22 cellular contexts compared by ENCODE assay signal in genomic region chr12:22656376-22656775, GRCh38. TPM values are rescaled to one million over a fixed set of nuclear protein-coding genes. Genes with fewer than 3 reads are reported as not detected.
DNase-seq lines count a peak whose midpoint lies in the region; ATAC-seq, FAIRE-seq and TF ChIP-seq lines count a peak whose summit lies in the region.
"Had no signal": no experiment of that assay in that cellular context is flagged by ENCODE, and none has a peak within 500 bp of the region (broad histone marks: within the 10 kb centered on the region; RNA-seq: fewer than 3 reads in every experiment).

No MANE protein-coding gene starts in this region.

- H2BK15ac ChIP-seq in IMR-90 (ENCODE audit: low read depth, low read length), result no peak overlapping the region

- TF ChIP-seq POLR2A in IMR-90 (IDR thresholded peaks at IDR 0.05; ENCODE audit: low read depth, low read length), result no peak
- TF ChIP-seq POLR2A in K562 (conservative IDR thresholded peaks at IDR 0.05), result no peak

- H3K14ac ChIP-seq in IMR-90 (replicated peaks; ENCODE audit: low read depth, low read length), result 0 out of 2 replicates have a peak overlapping the region, but pooled peaks have one; percentile 52

- in situ Hi-C loops in IMR-90 (cut with MboI; ENCODE audit: low sequenced_read_pairs), result no loop called here
- in situ Hi-C loops in K562 (cut with MboI), result no loop called here

- H3K27me3 ChIP-seq in IMR-90 (ENCODE audit: control insufficient read depth, insufficient read depth, low read length) (no peaks in the 10 kb centered on the region), K562 (ENCODE audit: control insufficient read depth in 2 of 2, insufficient read depth in 2 of 2, low read length in 2 of 2) (no peaks in the 10 kb centered on the region)
- H3K27me3 ChIP-seq: BLaER1, MG63 had no signal

- H4K20me1 ChIP-seq in IMR-90 (ENCODE audit: insufficient read depth, low read length) (0 out of 2 replicates have a peak, but pooled peaks cover 8% of the 10 kb centered on the region), K562 (replicated peaks; ENCODE audit: control insufficient read depth, insufficient read depth, low read length) (no peaks in the 10 kb centered on the region)

- no peak overlapping the region for H3K27ac Mint-ChIP-seq in activated CD8-positive, alpha-beta T cell treated with anti-CD3 and anti-CD28 coated beads, Interleukin-2, amount 10 ng/mL, durations not matched to agents 7 days and 5 days
- H3K27ac Mint-ChIP-seq: dendritic cell treated with granulocyte-macrophage colony-stimulating factor and Interleukin-4, amounts not matched to agents 40 ng/mL and 50 ng/mL, for 4 days; endodermal cell had no signal

- no peak overlapping the region for H2AK9ac ChIP-seq in IMR-90 (replicated peaks; ENCODE audit: low read depth, low read length, poor library complexity)

- dilution Hi-C loops in IMR-90 (cut with HindIII; ENCODE audit: low sequenced_read_pairs, unreplicated experiment), result no loop called here

- H3K27ac ChIP-seq in IMR-90 (ENCODE audit: insufficient read depth, low read length) (no peak overlapping the region), K562 (ENCODE audit: extremely low read depth, low read depth, low read length) (no peak overlapping the region)
- H3K27ac ChIP-seq: BLaER1, RWPE1 had no signal

- no peak overlapping the region for H2BK120ac ChIP-seq in IMR-90 (ENCODE audit: low read depth, low read length)

- CTCF ChIA-PET in IMR-90 (lab: Yijun Ruan, JAX) (interaction anchor here (1.6 kb wide), 1 partner anchor 28 kb away, joined by 4 read pairs; no protein-coding TSS in a partner anchor), K562 (lab: Yijun Ruan, JAX; ENCODE audit: low intra/inter-chr PET ratio) (no interaction called here)
- CTCF ChIA-PET in activated CD8-positive, alpha-beta T cell treated with anti-CD3 and anti-CD28 coated beads, Interleukin-2, amount 10 ng/mL, durations not matched to agents 7 days and 5 days (lab: Charles Lee), result no interaction called here

- H2AFZ ChIP-seq in IMR-90 (replicated peaks; ENCODE audit: low read length, poor library complexity), result no peak overlapping the region
- no peak overlapping the region for H2AFZ ChIP-seq in K562 (ENCODE audit: low read depth, low read length)

- no peak overlapping the region for H2AK5ac ChIP-seq in IMR-90 (ENCODE audit: low read depth, low read length)

- TF ChIP-seq EP300 in K562 (IDR thresholded peaks at IDR 0.05; ENCODE audit: low read length), result no peak

- H3K4me1 Mint-ChIP-seq in activated CD8-positive, alpha-beta T cell treated with anti-CD3 and anti-CD28 coated beads, Interleukin-2, amount 10 ng/mL, durations not matched to agents 7 days and 5 days (ENCODE audit: low read depth), result no peaks in the 10 kb centered on the region

- no peak overlapping the region for H3K4ac ChIP-seq in IMR-90 (ENCODE audit: low read depth, low read length)

- H3K4me1 ChIP-seq in IMR-90 (ENCODE audit: control insufficient read depth, insufficient read depth, low read length) (peaks cover 6% of the 10 kb centered on the region), K562 (replicated peaks in 1 of 2; ENCODE audit: control insufficient read depth in 2 of 2, insufficient read depth in 2 of 2, low read length in 2 of 2) (no peaks in the 10 kb centered on the region)

- peaks cover 5% of the 10 kb centered on the region; the same call in 1 of the 2 replicates for H3K36me3 ChIP-seq in IMR-90 (ENCODE audit: control insufficient read depth, insufficient read depth, low read length)
- H3K36me3 ChIP-seq in K562 (ENCODE audit: control insufficient read depth, insufficient read depth, low read length), result peaks cover 42% of the 10 kb centered on the region

- no peak for ATAC-seq in IMR-90 (ENCODE audit: low read depth)
- ATAC-seq in K562, result no peak
- ATAC-seq in activated CD8-positive, alpha-beta T cell treated with anti-CD3 and anti-CD28 coated beads, Interleukin-2, amount 10 ng/mL, durations not matched to agents 7 days and 5 days, result no peak
- no peak for ATAC-seq in GM19463 (IDR thresholded peaks at IDR 0.05; ENCODE audit: unreplicated experiment)
- no peak for ATAC-seq in HG02884 (IDR thresholded peaks at IDR 0.05; ENCODE audit: unreplicated experiment)
- ATAC-seq: naive thymus-derived CD8-positive, alpha-beta T cell had no signal

- H3K9me3 ChIP-seq in IMR-90 (ENCODE audit: control insufficient read depth, insufficient read depth, low read length) (no peaks in the 10 kb centered on the region), K562 (replicated peaks; ENCODE audit: control insufficient read depth, insufficient read depth, low read depth, low read length) (no peaks in the 10 kb centered on the region)
- H3K9me3 ChIP-seq: MG63 had no signal

- H3K9ac ChIP-seq in IMR-90 (ENCODE audit: low read depth, low read length) (no peak overlapping the region), K562 (ENCODE audit: insufficient read depth in 1 of 2, low read depth in 2 of 2, low read length in 2 of 2) (no peak overlapping the region)
- H3K9ac ChIP-seq: BLaER1 had no signal

- DNase-seq in Ammon's horn (ENCODE audit: low spot score), result peak; percentile 14
- no peak for DNase-seq in IMR-90
- no peak for DNase-seq in K562 (ENCODE audit: extremely low read depth in 1 of 4, low spot score in 3 of 4)
- DNase-seq in myocyte (ENCODE audit: low read depth), result peak; percentile 43
- no peak for DNase-seq in activated CD8-positive, alpha-beta T cell treated with anti-CD3 and anti-CD28 coated beads, Interleukin-2, amount 10 ng/mL, durations not matched to agents 7 days and 5 days
- no peak for DNase-seq in stimulated activated CD4-positive, alpha-beta T cell treated with anti-CD3 and anti-CD28 coated beads, Interleukin-2, amount 100 ng/mL, for 48 hours
- DNase-seq: activated effector memory CD4-positive, alpha-beta T cell treated with anti-CD3 and anti-CD28 coated beads, Interleukin-2, amount 50 U/mL, for 16 hours; activated T-cell treated with anti-CD3 and anti-CD28 coated beads, Interleukin-2, amount 50 U/mL, for 1 hour; endodermal cell; hypothalamus; MG63; naive thymus-derived CD8-positive, alpha-beta T cell; NCI-H1694 treated with DMSO at 0.1 percent for 48 hours; NCI-H226; NCI-H748 treated with DMSO at 0.1 percent for 48 hours; retina had no signal

- TF ChIP-seq RAD21 in IMR-90 (IDR thresholded peaks at IDR 0.05; ENCODE audit: low read length) (no peak), K562 (CRISPR knock-in tag; conservative IDR thresholded peaks at IDR 0.05 in 1 of 2, IDR thresholded peaks at IDR 0.05 in 1 of 2) (no peak)

- H3K56ac ChIP-seq in IMR-90 (ENCODE audit: extremely low read depth, insufficient read depth, low read length), result no peak overlapping the region

- H3K18ac ChIP-seq in IMR-90 (ENCODE audit: low read depth, low read length), result no peak overlapping the region

- H4K8ac ChIP-seq in IMR-90 (ENCODE audit: low read depth in 2 of 2, low read length in 2 of 2), result no peak overlapping the region

- whole genome bisulfite sequencing in IMR-90 (ENCODE audit: extremely low coverage in 2 of 2, insufficient read length in 1 of 2), 2 experiments, result 43% methylated on average over 2 of the region's 5 CpGs; no CpG with 5 or more reads in 1 of the 2 experiments
- WGBS in K562 (ENCODE audit: insufficient coverage, low coverage, missing lambda C conversion rate), result 84% methylated on average over 5 of the region's 5 CpGs

- H3K79me2 ChIP-seq in K562 (ENCODE audit: control insufficient read depth, insufficient read depth, low read length), result peaks cover 50% of the 10 kb centered on the region

- H3K23ac ChIP-seq in IMR-90 (ENCODE audit: low read depth, low read length), result 0 out of 2 replicates have a peak overlapping the region, but pooled peaks have one; percentile 33

- no peak overlapping the region for H4K5ac ChIP-seq in IMR-90 (ENCODE audit: low read depth, low read length)

- POLR2A ChIA-PET in IMR-90 (lab: Charles Lee; ENCODE audit: unreplicated experiment) (no interaction called here), K562 (lab: Yijun Ruan, JAX) (no interaction called here)
- POLR2A ChIA-PET in activated CD8-positive, alpha-beta T cell treated with anti-CD3 and anti-CD28 coated beads, Interleukin-2, amount 10 ng/mL, durations not matched to agents 7 days and 5 days (lab: Charles Lee), result no interaction called here

- FAIRE-seq in K562 (lab: Jason Lieb, UNC), result peak; percentile 19

- no peaks in the 10 kb centered on the region; the same call in 1 of the 2 replicates for H3K9me1 ChIP-seq in IMR-90 (ENCODE audit: insufficient read depth, low read length)
- no peaks in the 10 kb centered on the region for H3K9me1 ChIP-seq in K562 (ENCODE audit: control insufficient read depth, insufficient read depth, low read length)

- intact Hi-C loops in IMR-90 (cut with micrococcal nuclease), result no loop called here
- intact Hi-C loops in K562 (cut with micrococcal nuclease), result no loop called here

- H4K91ac ChIP-seq in IMR-90 (ENCODE audit: insufficient read depth, low read depth, low read length), result no peak overlapping the region

- H3K4me3 ChIP-seq in IMR-90 (ENCODE audit: insufficient read depth, low read depth, low read length) (no peak overlapping the region), K562 (no peak overlapping the region)
- H3K4me3 ChIP-seq: BLaER1, MG63 had no signal

- H2BK20ac ChIP-seq in IMR-90 (ENCODE audit: low read depth, low read length), result no peak overlapping the region

- H3K4me3 Mint-ChIP-seq in activated CD8-positive, alpha-beta T cell treated with anti-CD3 and anti-CD28 coated beads, Interleukin-2, amount 10 ng/mL, durations not matched to agents 7 days and 5 days, result no peak overlapping the region
- H3K4me3 Mint-ChIP-seq: central memory CD8-positive, alpha-beta T cell; dendritic cell treated with granulocyte-macrophage colony-stimulating factor and Interleukin-4, amounts not matched to agents 40 ng/mL and 50 ng/mL, for 4 days; endodermal cell; naive thymus-derived CD8-positive, alpha-beta T cell had no signal

- BruUV-seq in IMR-90 (replicated peaks; lab: Mats Ljungman, UMichigan) (no TSS peak), K562 (replicated peaks; lab: Mats Ljungman, UMichigan) (no TSS peak)

- H2BK5ac ChIP-seq in IMR-90 (ENCODE audit: low read depth, low read length, poor library complexity, severe bottlenecking), result no peak overlapping the region

- peaks cover 26% of the 10 kb centered on the region for H3K36me3 Mint-ChIP-seq in activated CD8-positive, alpha-beta T cell treated with anti-CD3 and anti-CD28 coated beads, Interleukin-2, amount 10 ng/mL, durations not matched to agents 7 days and 5 days (ENCODE audit: low read depth)

- TF ChIP-seq CTCF in IMR-90 (conservative IDR thresholded peaks at IDR 0.05; ENCODE audit: low read depth, low read length) (no peak), K562 (IDR thresholded peaks at IDR 0.05 in 2 of 3, conservative IDR thresholded peaks at IDR 0.05 in 1 of 3; ENCODE audit: insufficient read depth in 2 of 3, low read depth in 1 of 3, low read length in 3 of 3) (no peak)

- H3K9me3 Mint-ChIP-seq in activated CD8-positive, alpha-beta T cell treated with anti-CD3 and anti-CD28 coated beads, Interleukin-2, amount 10 ng/mL, durations not matched to agents 7 days and 5 days (ENCODE audit: insufficient read depth), result no peaks in the 10 kb centered on the region
- H3K9me3 Mint-ChIP-seq: central memory CD8-positive, alpha-beta T cell; dendritic cell treated with granulocyte-macrophage colony-stimulating factor and Interleukin-4, amounts not matched to agents 40 ng/mL and 50 ng/mL, for 4 days; endodermal cell; naive thymus-derived CD8-positive, alpha-beta T cell had no signal

- no peak overlapping the region; the same call in 1 of the 2 replicates for H3K4me2 ChIP-seq in IMR-90 (ENCODE audit: low read depth, low read length)
- H3K4me2 ChIP-seq in K562 (ENCODE audit: insufficient read depth, low read length), result no peak overlapping the region
- H3K4me2 ChIP-seq: BLaER1 had no signal

- no peaks in the 10 kb centered on the region for H3K27me3 Mint-ChIP-seq in activated CD8-positive, alpha-beta T cell treated with anti-CD3 and anti-CD28 coated beads, Interleukin-2, amount 10 ng/mL, durations not matched to agents 7 days and 5 days (ENCODE audit: low read depth)
- H3K27me3 Mint-ChIP-seq: central memory CD8-positive, alpha-beta T cell; dendritic cell treated with granulocyte-macrophage colony-stimulating factor and Interleukin-4, amounts not matched to agents 40 ng/mL and 50 ng/mL, for 4 days; naive thymus-derived CD8-positive, alpha-beta T cell had no signal

- peaks cover 12 to 32% of the 10 kb centered on the region in 2 experiments; a peak in 3 of 4 replicates for H3K79me1 ChIP-seq in IMR-90 (ENCODE audit: low read depth in 1 of 2, low read length in 2 of 2)

RNA-seq across cellular contexts. Expression of gene ETNK1, which starts 31.4 kb away (rescaled TPM):
- total RNA-seq in IMR-90 (2012; rRNA removed) (33.3 and 35.3 TPM in 2 replicates), K562 (2014; rRNA removed) (22.5 and 27.1 TPM in 2 replicates), K562 (2014; rRNA removed; fragmentation: Illumina TruSeq; extraction: Trizol) (57.6 and 67.5 TPM in 2 replicates), K562 (2015; rRNA removed; fragmentation: Illumina TruSeq; extraction: Trizol) (33.4 and 37.6 TPM in 2 replicates), K562 (2021) (70.5 and 74.3 TPM in 2 replicates), myocyte (21.7 and 22.8 TPM in 2 replicates)
- polyA plus RNA-seq in IMR-90 (2012; rRNA removed) (8.2 and 12.8 TPM in 2 replicates), K562 (2011; rRNA removed) (30.2 and 36.0 TPM in 2 replicates), K562 (2014; fragmentation: Illumina TruSeq; extraction: Trizol) (17.5 and 19.7 TPM in 2 replicates), K562 (2014; fragmentation: Nextera tagmentation; extraction: Ambion mirVana) (10 to 100 TPM; 36.0 to 47.5 TPM), K562 (2014; rRNA removed) (10.0 and 13.7 TPM in 2 replicates)
- 2.4 and 13.7 TPM in 2 replicates for polyA plus RNA-seq in IMR-90 (2012; cell fraction: cytosol; rRNA removed)
- polyA plus RNA-seq in IMR-90 (2012; cell fraction: nucleus; rRNA removed; ENCODE audit: low replicate concordance), result 21.7 and 25.1 TPM in 2 replicates
- 112 and 189 TPM in 2 replicates for total RNA-seq in K562 (2011; cell fraction: chromatin; rRNA removed; ENCODE audit: low replicate concordance)
- 77.4 and 88.2 TPM in 2 replicates for total RNA-seq in K562 (2011; cell fraction: nucleolus; rRNA removed)
- total RNA-seq in K562 (2011; cell fraction: nucleoplasm; rRNA removed), result 128 and 225 TPM in 2 replicates
- 15.6 and 18.5 TPM in 2 replicates for polyA plus RNA-seq in K562 (2011; cell fraction: cytosol; rRNA removed)
- polyA plus RNA-seq in K562 (2011; cell fraction: nucleus; rRNA removed), result 49.1 and 57.9 TPM in 2 replicates
- polyA plus RNA-seq in K562 (2012), result 17.2 and 17.4 TPM in 2 replicates
- 167 and 201 TPM in 2 replicates for polyA minus RNA-seq in K562 (2011; rRNA and poly(A)+ RNA removed)
- 75.6 and 94.2 TPM in 2 replicates for polyA minus RNA-seq in K562 (2011; cell fraction: cytosol; rRNA and poly(A)+ RNA removed)
- 158 and 213 TPM in 2 replicates for polyA minus RNA-seq in K562 (2011; cell fraction: nucleus; rRNA and poly(A)+ RNA removed)
- 12.9 TPM for polyA plus RNA-seq in myocyte (2012)
- 10 to 100 TPM; 68.6 to 69.4 TPM for total RNA-seq in activated CD8-positive, alpha-beta T cell treated with anti-CD3 and anti-CD28 coated beads, Interleukin-2, amount 10 ng/mL, durations not matched to agents 7 days and 5 days

Comparison
In these comparisons a context has a peak if more than half of its experiments do, and no peak if none do; other contexts are left out.
1. DNase-seq: peak in Ammon's horn (single experiment) and myocyte (single experiment); none in IMR-90 (single experiment), K562 (0 of 4), activated CD8-positive, alpha-beta T cell treated with anti-CD3 and anti-CD28 coated beads, Interleukin-2, amount 10 ng/mL, durations not matched to agents 7 days and 5 days (single experiment) and stimulated activated CD4-positive, alpha-beta T cell treated with anti-CD3 and anti-CD28 coated beads, Interleukin-2, amount 100 ng/mL, for 48 hours (0 of 2).